ENCODE assay signal across 18 cellular contexts in the genomic region with DNA sequence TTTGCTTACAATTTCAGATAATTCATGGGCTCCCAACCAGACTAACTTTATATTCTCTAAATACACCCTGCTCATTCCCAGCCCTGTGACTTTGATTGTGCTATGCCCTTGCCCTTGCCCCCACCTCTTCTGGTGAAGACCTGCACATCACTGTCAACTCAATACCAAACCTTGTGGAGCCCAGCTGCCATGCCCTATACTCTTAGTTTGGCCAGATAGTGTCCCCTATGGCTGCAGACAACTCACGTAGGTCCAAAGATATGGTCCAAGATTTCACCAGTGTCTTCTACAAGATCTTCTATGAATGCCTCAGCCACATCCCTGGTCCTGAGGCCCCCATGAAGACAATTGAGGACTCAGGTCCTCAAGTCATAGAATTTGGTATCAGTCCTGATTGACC.
DNase-seq lines count a peak whose midpoint lies in the region; ATAC-seq, FAIRE-seq and TF ChIP-seq lines count a peak whose summit lies in the region.
"Had no signal": no experiment of that assay in that cellular context is flagged by ENCODE, and none has a peak within 500 bp of the region (broad histone marks: within the 10 kb centered on the region; RNA-seq: fewer than 3 reads in every experiment).

No MANE protein-coding gene starts in this region.

- no peaks in the 10 kb centered on the region for H3K36me3 Mint-ChIP-seq in endodermal cell (ENCODE audit: low read depth)
- H3K36me3 Mint-ChIP-seq in neural crest cell (ENCODE audit: low read depth) = no peaks in the 10 kb centered on the region
- H3K36me3 Mint-ChIP-seq: CD8-positive, alpha-beta T cell had no signal

- H3K9me3 Mint-ChIP-seq in endodermal cell (no peaks in the 10 kb centered on the region), neural crest cell (no peaks in the 10 kb centered on the region)
- H3K9me3 Mint-ChIP-seq: CD4-positive, alpha-beta T cell; CD8-positive, alpha-beta T cell had no signal

- no peak overlapping the region for H3K4me3 Mint-ChIP-seq in endodermal cell
- H3K4me3 Mint-ChIP-seq in neural crest cell = no peak overlapping the region
- H3K4me3 Mint-ChIP-seq: B cell; CD4-positive, alpha-beta T cell; CD8-positive, alpha-beta T cell had no signal

- H3K9ac ChIP-seq in endodermal cell (ENCODE audit: extremely low read depth, low read length, poor library complexity, severe bottlenecking) (no peak overlapping the region), kidney (ENCODE audit: low read length in 2 of 2) (no peak overlapping the region)
- H3K9ac ChIP-seq: BLaER1 treated with 17β-estradiol and CSF1 and Interleukin-3, amounts not matched to agents 10 nM and 100 nM had no signal

- H3K27me3 Mint-ChIP-seq in endodermal cell (ENCODE audit: insufficient read depth) (no peaks in the 10 kb centered on the region), neural crest cell (ENCODE audit: low read depth) (no peaks in the 10 kb centered on the region)
- H3K27me3 Mint-ChIP-seq: B cell; CD4-positive, alpha-beta T cell had no signal

- DNase-seq in activated CD8-positive, alpha-beta memory T cell treated with anti-CD3 and anti-CD28 coated beads for 24 hours = peak; percentile 13
- no peak for DNase-seq in activated CD8-positive, alpha-beta memory T cell treated with anti-CD3 and anti-CD28 coated beads, Interleukin-2, amount 50 U/mL, for 48 hours
- peak; percentile 17 for DNase-seq in endodermal cell
- no peak for DNase-seq in neural crest cell (ENCODE audit: low read depth, low spot score)
- DNase-seq in kidney = no peak
- DNase-seq: DMS79 treated with DMSO at 0.1 percent for 48 hours, GF-D8 had no signal

- H3K27ac ChIP-seq in endodermal cell (ENCODE audit: low read depth, low read length) (no peak overlapping the region), temporal lobe (ENCODE audit: low read depth, low read length) (peak overlapping the region; percentile 17), kidney (ENCODE audit: low read depth in 2 of 2, low read length in 2 of 2) (no peak overlapping the region)
- H3K27ac ChIP-seq: 22Rv1; A549; BLaER1 treated with 17β-estradiol and CSF1 and Interleukin-3, amounts not matched to agents 10 nM and 100 nM; C4-2B had no signal

- H3K36me3 ChIP-seq in endodermal cell (ENCODE audit: control insufficient read depth, insufficient read depth, low read length) (no peaks in the 10 kb centered on the region), kidney (ENCODE audit: control insufficient read depth in 1 of 2, insufficient read depth in 2 of 2, low read length in 2 of 2) (no peaks in the 10 kb centered on the region)
- H3K36me3 ChIP-seq: BLaER1 treated with 17β-estradiol and CSF1 and Interleukin-3, amounts not matched to agents 10 nM and 100 nM had no signal

- intact Hi-C loops in kidney (cut with DNase I) = no loop called here

- no peaks in the 10 kb centered on the region for H3K27me3 ChIP-seq in endodermal cell (ENCODE audit: control insufficient read depth, insufficient read depth, low read length, poor library complexity, severe bottlenecking)
- H3K27me3 ChIP-seq: BLaER1 treated with 17β-estradiol and CSF1 and Interleukin-3, amounts not matched to agents 10 nM and 100 nM had no signal

- no peak for FAIRE-seq in kidney (lab: Jason Lieb, UNC)
- FAIRE-seq: A549, GM19239 had no signal

- WGBS in endodermal cell (ENCODE audit: insufficient coverage in 1 of 2, insufficient read length in 1 of 2), 2 experiments = 85 to 90% methylated on average over 1 of the region's 1 CpG

- H3K4me3 ChIP-seq in endodermal cell (ENCODE audit: low read length) (no peak overlapping the region), kidney (ENCODE audit: low read length in 2 of 2) (no peak overlapping the region)
- H3K4me3 ChIP-seq: A549; BLaER1 treated with 17β-estradiol and CSF1 and Interleukin-3, amounts not matched to agents 10 nM and 100 nM had no signal

- H3K4me1 Mint-ChIP-seq in endodermal cell (peaks cover 5% of the 10 kb centered on the region), neural crest cell (no peaks in the 10 kb centered on the region)
- H3K4me1 Mint-ChIP-seq: B cell had no signal

- no peak for TF ChIP-seq CTCF in endodermal cell (conservative IDR thresholded peaks at IDR 0.05)
- no peak for TF ChIP-seq CTCF in neural crest cell (conservative IDR thresholded peaks at IDR 0.05)
- no peak for TF ChIP-seq CTCF in kidney (IDR thresholded peaks at IDR 0.05; ENCODE audit: borderline replicate concordance, extremely low read depth, insufficient read depth)

- H3K9me3 ChIP-seq in endodermal cell (ENCODE audit: control insufficient read depth, low read length) (no peaks in the 10 kb centered on the region), kidney (ENCODE audit: control insufficient read depth in 1 of 2, low read length in 2 of 2) (no peaks in the 10 kb centered on the region)
- H3K9me3 ChIP-seq: A549; BLaER1 treated with 17β-estradiol and CSF1 and Interleukin-3, amounts not matched to agents 10 nM and 100 nM; Caco-2 had no signal

- ATAC-seq in HG03442 (IDR thresholded peaks at IDR 0.05; ENCODE audit: unreplicated experiment) = no peak

- no peak overlapping the region for H3K27ac Mint-ChIP-seq in endodermal cell
- H3K27ac Mint-ChIP-seq in neural crest cell (ENCODE audit: unreplicated experiment) = peak overlapping the region; percentile 80
- H3K27ac Mint-ChIP-seq: B cell; CD4-positive, alpha-beta T cell; CD8-positive, alpha-beta T cell had no signal

- H3K4me1 ChIP-seq in endodermal cell (ENCODE audit: control insufficient read depth, insufficient read depth, low read length) (no peaks in the 10 kb centered on the region), kidney (ENCODE audit: control insufficient read depth in 1 of 2, insufficient read depth in 1 of 2, low read depth in 1 of 2, low read length in 2 of 2) (no peaks in the 10 kb centered on the region)
- H3K4me1 ChIP-seq: A549, Caco-2 had no signal

Comparison
In these comparisons a context has a peak if more than half of its experiments do, and no peak if none do; other contexts are left out.
1. DNase-seq: peak in activated CD8-positive, alpha-beta memory T cell treated with anti-CD3 and anti-CD28 coated beads for 24 hours (single experiment) and endodermal cell (single experiment); none in activated CD8-positive, alpha-beta memory T cell treated with anti-CD3 and anti-CD28 coated beads, Interleukin-2, amount 50 U/mL, for 48 hours (single experiment), neural crest cell (single experiment) and kidney (single experiment).